In genomic region chr18:46352520-46353250, GRCh38 we compare ENCODE assay signal across 27 cellular contexts.
DNase-seq lines count a peak whose midpoint lies in the region; ATAC-seq, FAIRE-seq and TF ChIP-seq lines count a peak whose summit lies in the region.
"Had no signal": no experiment of that assay in that cellular context is flagged by ENCODE, and none has a peak within 500 bp of the region (broad histone marks: within the 10 kb centered on the region; RNA-seq: fewer than 3 reads in every experiment).

No MANE protein-coding gene starts in this region.

- peaks cover 1% of the 10 kb centered on the region for H3K36me3 Mint-ChIP-seq in T-helper 1 cell treated with Interleukin-12 subunit alpha and Interleukin-12 subunit beta and Interleukin-4 antibody, amounts not matched to agents 30 μg/mL and 1 μg/mL, for 36 hours (ENCODE audit: low read depth)
- H3K36me3 Mint-ChIP-seq in CD14-positive monocyte: no peaks in the 10 kb centered on the region
- no peaks in the 10 kb centered on the region for H3K36me3 Mint-ChIP-seq in natural killer cell treated with Interleukin-12 subunit alpha and Interleukin-12 subunit beta and Interleukin-15 and Interleukin-18, amount 100 ng/mL, for 72 hours
- H3K36me3 Mint-ChIP-seq: CD4-positive, CD25-positive, alpha-beta regulatory T cell had no signal

- H3K36me3 ChIP-seq in bronchial epithelial cell (ENCODE audit: control insufficient read depth, insufficient read depth, low read length) (peaks cover 1% of the 10 kb centered on the region), kidney (ENCODE audit: control insufficient read depth in 1 of 2, insufficient read depth in 2 of 2, low read length in 2 of 2) (no peaks in the 10 kb centered on the region)
- H3K36me3 ChIP-seq: SJSA1 had no signal

- intact Hi-C loops in CD14-positive monocyte (cut with micrococcal nuclease): no loop called here
- intact Hi-C loops in kidney (cut with DNase I): no loop called here

- peaks cover 17% of the 10 kb centered on the region for H3K4me1 Mint-ChIP-seq in T-helper 1 cell treated with Interleukin-12 subunit alpha and Interleukin-12 subunit beta and Interleukin-4 antibody, amounts not matched to agents 30 μg/mL and 1 μg/mL, for 36 hours (ENCODE audit: low read depth)
- peaks cover 4% of the 10 kb centered on the region for H3K4me1 Mint-ChIP-seq in CD14-positive monocyte
- H3K4me1 Mint-ChIP-seq in natural killer cell treated with Interleukin-12 subunit alpha and Interleukin-12 subunit beta and Interleukin-15 and Interleukin-18, amount 100 ng/mL, for 72 hours (ENCODE audit: low read depth in 2 of 2): peaks cover 39 to 74% of the 10 kb centered on the region in 2 donors
- H3K4me1 Mint-ChIP-seq: CD4-positive, CD25-positive, alpha-beta regulatory T cell had no signal

- peak overlapping the region; percentile 15 for H3K27ac Mint-ChIP-seq in T-helper 1 cell treated with Interleukin-12 subunit alpha and Interleukin-12 subunit beta and Interleukin-4 antibody, amounts not matched to agents 30 μg/mL and 1 μg/mL, for 36 hours
- no peak overlapping the region for H3K27ac Mint-ChIP-seq in CD14-positive monocyte
- H3K27ac Mint-ChIP-seq in natural killer cell treated with Interleukin-12 subunit alpha and Interleukin-12 subunit beta and Interleukin-15 and Interleukin-18, amount 100 ng/mL, for 72 hours: peak overlapping the region in 1 of 2 donors; percentile 78
- H3K27ac Mint-ChIP-seq: CD4-positive, CD25-positive, alpha-beta regulatory T cell had no signal

- H3K4me3 ChIP-seq in bronchial epithelial cell (ENCODE audit: low read depth, low read length) (no peak overlapping the region), kidney (ENCODE audit: low read length in 2 of 2) (no peak overlapping the region)
- H3K4me3 ChIP-seq: PC-9, SJSA1 had no signal

- no peaks in the 10 kb centered on the region for H3K9me3 Mint-ChIP-seq in T-helper 1 cell treated with Interleukin-12 subunit alpha and Interleukin-12 subunit beta and Interleukin-4 antibody, amounts not matched to agents 30 μg/mL and 1 μg/mL, for 36 hours
- no peaks in the 10 kb centered on the region for H3K9me3 Mint-ChIP-seq in CD14-positive monocyte
- no peaks in the 10 kb centered on the region for H3K9me3 Mint-ChIP-seq in natural killer cell treated with Interleukin-12 subunit alpha and Interleukin-12 subunit beta and Interleukin-15 and Interleukin-18, amount 100 ng/mL, for 72 hours

- H3K27me3 ChIP-seq in bronchial epithelial cell (ENCODE audit: control insufficient read depth, insufficient read depth, low read length): no peaks in the 10 kb centered on the region
- H3K27me3 ChIP-seq: BE2C, SJSA1 had no signal

- TF ChIP-seq CTCF in CD14-positive monocyte (IDR thresholded peaks at IDR 0.05): no peak
- no peak for TF ChIP-seq CTCF in bronchial epithelial cell (IDR thresholded peaks at IDR 0.05; ENCODE audit: insufficient read depth, low read length, severe bottlenecking)
- TF ChIP-seq CTCF in kidney (IDR thresholded peaks at IDR 0.05; ENCODE audit: borderline replicate concordance, extremely low read depth, insufficient read depth): no peak

- H3K9ac ChIP-seq in kidney (ENCODE audit: low read length in 2 of 2): no peak overlapping the region

- no peaks in the 10 kb centered on the region for H3K4me1 ChIP-seq in kidney (ENCODE audit: control insufficient read depth in 1 of 2, insufficient read depth in 1 of 2, low read depth in 1 of 2, low read length in 2 of 2)
- H3K4me1 ChIP-seq: SJSA1 had no signal

- peak; percentile 76 to 79 for ATAC-seq in natural killer cell treated with Interleukin-12 subunit alpha and Interleukin-12 subunit beta and Interleukin-15 and Interleukin-18, amount 100 ng/mL, for 72 hours
- ATAC-seq: HCT116 had no signal

- no peak overlapping the region for H3K27ac ChIP-seq in kidney (ENCODE audit: low read depth in 2 of 2, low read length in 2 of 2)
- H3K27ac ChIP-seq: 22Rv1, PC-9, SJSA1 had no signal

- H3K9me3 ChIP-seq in kidney (ENCODE audit: control insufficient read depth in 1 of 2, low read length in 2 of 2): no peaks in the 10 kb centered on the region
- H3K9me3 ChIP-seq: BE2C, SJSA1 had no signal

- H3K4me3 Mint-ChIP-seq in T-helper 1 cell treated with Interleukin-12 subunit alpha and Interleukin-12 subunit beta and Interleukin-4 antibody, amounts not matched to agents 30 μg/mL and 1 μg/mL, for 36 hours: no peak overlapping the region
- H3K4me3 Mint-ChIP-seq in CD14-positive monocyte: no peak overlapping the region
- H3K4me3 Mint-ChIP-seq in natural killer cell treated with Interleukin-12 subunit alpha and Interleukin-12 subunit beta and Interleukin-15 and Interleukin-18, amount 100 ng/mL, for 72 hours: peak overlapping the region; percentile 27
- H3K4me3 Mint-ChIP-seq: CD4-positive, CD25-positive, alpha-beta regulatory T cell had no signal

- peak; percentile 43 for FAIRE-seq in bronchial epithelial cell (lab: Jason Lieb, UNC)
- FAIRE-seq in kidney (lab: Jason Lieb, UNC): no peak
- FAIRE-seq: GM12892, GM19239 had no signal

- DNase-seq in T-helper 1 cell (no peak), CD14-positive monocyte (ENCODE audit: low spot score) (peak; percentile 17), bronchial epithelial cell (ENCODE audit: low read depth) (peak; percentile 15), NCI-H1417 treated with DMSO at 0.1 percent for 48 hours (lab: John Stamatoyannopoulos, UW) (no peak), T-helper 2 cell (no peak), kidney (no peak)
- DNase-seq in natural killer cell treated with Interleukin-12 subunit alpha and Interleukin-12 subunit beta and Interleukin-15 and Interleukin-18, amount 100 ng/mL, for 72 hours (ENCODE audit: low spot score): peak; percentile 67
- DNase-seq: ACHN; BE2C; CD4-positive, CD25-positive, alpha-beta regulatory T cell; DMS153; DND-41; Kasumi-1; MV-4-11; NCI-H1105 treated with DMSO at 0.1 percent for 48 hours; NCI-H2029 treated with DMSO at 0.1 percent for 48 hours; NCI-H446 treated with DMSO at 0.1 percent for 48 hours; NCI-H526 treated with DMSO at 0.1 percent for 48 hours; PC-9; Right ventricle myocardium superior; RPMI8226 had no signal

- H3K27me3 Mint-ChIP-seq in T-helper 1 cell treated with Interleukin-12 subunit alpha and Interleukin-12 subunit beta and Interleukin-4 antibody, amounts not matched to agents 30 μg/mL and 1 μg/mL, for 36 hours (ENCODE audit: low read depth): no peaks in the 10 kb centered on the region
- peaks cover 0 to 6% (median 4%) of the 10 kb centered on the region in 3 donors for H3K27me3 Mint-ChIP-seq in CD14-positive monocyte (ENCODE audit: low read depth in 3 of 3)
- H3K27me3 Mint-ChIP-seq in natural killer cell treated with Interleukin-12 subunit alpha and Interleukin-12 subunit beta and Interleukin-15 and Interleukin-18, amount 100 ng/mL, for 72 hours: no peaks in the 10 kb centered on the region

Comparison
In these comparisons a context has a peak if more than half of its experiments do, and no peak if none do; other contexts are left out.
1. DNase-seq: peak in CD14-positive monocyte (single experiment), bronchial epithelial cell (single experiment) and natural killer cell treated with Interleukin-12 subunit alpha and Interleukin-12 subunit beta and Interleukin-15 and Interleukin-18, amount 100 ng/mL, for 72 hours (single experiment); none in T-helper 1 cell (0 of 5), NCI-H1417 treated with DMSO at 0.1 percent for 48 hours (single experiment), T-helper 2 cell (0 of 5) and kidney (single experiment).